ENCODE assay signal across 1 cellular context in genomic region chr19:58545286-58546068, GRCh38.
TF ChIP-seq lines count a peak whose summit lies in the region.

No MANE protein-coding gene starts in this region.

TF ChIP-seq in GM23338, 12 proteins besides CTCF, POLR2A, EP300 and RAD21:
- TF ChIP-seq JUNB (IDR thresholded peaks at IDR 0.05; ENCODE audit: unreplicated experiment) (no peak), POLR2AphosphoS5 (IDR thresholded peaks at IDR 0.05; ENCODE audit: low read depth) (no peak), EZH2 (IDR thresholded peaks at IDR 0.05; ENCODE audit: low read depth, unreplicated experiment) (no peak), STAT1 (IDR thresholded peaks at IDR 0.05; ENCODE audit: unreplicated experiment) (no peak), CREB1 (CRISPR knock-in tag; IDR thresholded peaks at IDR 0.05; ENCODE audit: low read depth) (no peak), ZNF331 (CRISPR knock-in tag; IDR thresholded peaks at IDR 0.05; ENCODE audit: low read depth) (no peak), EZH2phosphoT487 (IDR thresholded peaks at IDR 0.05; ENCODE audit: unreplicated experiment) (no peak), ZNF114 (CRISPR knock-in tag; IDR thresholded peaks at IDR 0.05) (no peak), NANOG (IDR thresholded peaks at IDR 0.05; ENCODE audit: borderline replicate concordance) (no peak)
- TF ChIP-seq, protein P1, sequence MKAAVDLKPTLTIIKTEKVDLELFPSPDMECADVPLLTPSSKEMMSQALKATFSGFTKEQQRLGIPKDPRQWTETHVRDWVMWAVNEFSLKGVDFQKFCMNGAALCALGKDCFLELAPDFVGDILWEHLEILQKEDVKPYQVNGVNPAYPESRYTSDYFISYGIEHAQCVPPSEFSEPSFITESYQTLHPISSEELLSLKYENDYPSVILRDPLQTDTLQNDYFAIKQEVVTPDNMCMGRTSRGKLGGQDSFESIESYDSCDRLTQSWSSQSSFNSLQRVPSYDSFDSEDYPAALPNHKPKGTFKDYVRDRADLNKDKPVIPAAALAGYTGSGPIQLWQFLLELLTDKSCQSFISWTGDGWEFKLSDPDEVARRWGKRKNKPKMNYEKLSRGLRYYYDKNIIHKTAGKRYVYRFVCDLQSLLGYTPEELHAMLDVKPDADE (IDR thresholded peaks at IDR 0.05): no peak
- TF ChIP-seq, protein P2, sequence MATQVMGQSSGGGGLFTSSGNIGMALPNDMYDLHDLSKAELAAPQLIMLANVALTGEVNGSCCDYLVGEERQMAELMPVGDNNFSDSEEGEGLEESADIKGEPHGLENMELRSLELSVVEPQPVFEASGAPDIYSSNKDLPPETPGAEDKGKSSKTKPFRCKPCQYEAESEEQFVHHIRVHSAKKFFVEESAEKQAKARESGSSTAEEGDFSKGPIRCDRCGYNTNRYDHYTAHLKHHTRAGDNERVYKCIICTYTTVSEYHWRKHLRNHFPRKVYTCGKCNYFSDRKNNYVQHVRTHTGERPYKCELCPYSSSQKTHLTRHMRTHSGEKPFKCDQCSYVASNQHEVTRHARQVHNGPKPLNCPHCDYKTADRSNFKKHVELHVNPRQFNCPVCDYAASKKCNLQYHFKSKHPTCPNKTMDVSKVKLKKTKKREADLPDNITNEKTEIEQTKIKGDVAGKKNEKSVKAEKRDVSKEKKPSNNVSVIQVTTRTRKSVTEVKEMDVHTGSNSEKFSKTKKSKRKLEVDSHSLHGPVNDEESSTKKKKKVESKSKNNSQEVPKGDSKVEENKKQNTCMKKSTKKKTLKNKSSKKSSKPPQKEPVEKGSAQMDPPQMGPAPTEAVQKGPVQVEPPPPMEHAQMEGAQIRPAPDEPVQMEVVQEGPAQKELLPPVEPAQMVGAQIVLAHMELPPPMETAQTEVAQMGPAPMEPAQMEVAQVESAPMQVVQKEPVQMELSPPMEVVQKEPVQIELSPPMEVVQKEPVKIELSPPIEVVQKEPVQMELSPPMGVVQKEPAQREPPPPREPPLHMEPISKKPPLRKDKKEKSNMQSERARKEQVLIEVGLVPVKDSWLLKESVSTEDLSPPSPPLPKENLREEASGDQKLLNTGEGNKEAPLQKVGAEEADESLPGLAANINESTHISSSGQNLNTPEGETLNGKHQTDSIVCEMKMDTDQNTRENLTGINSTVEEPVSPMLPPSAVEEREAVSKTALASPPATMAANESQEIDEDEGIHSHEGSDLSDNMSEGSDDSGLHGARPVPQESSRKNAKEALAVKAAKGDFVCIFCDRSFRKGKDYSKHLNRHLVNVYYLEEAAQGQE (IDR thresholded peaks at IDR 0.05; ENCODE audit: unreplicated experiment): no peak
- TF ChIP-seq, protein P3, sequence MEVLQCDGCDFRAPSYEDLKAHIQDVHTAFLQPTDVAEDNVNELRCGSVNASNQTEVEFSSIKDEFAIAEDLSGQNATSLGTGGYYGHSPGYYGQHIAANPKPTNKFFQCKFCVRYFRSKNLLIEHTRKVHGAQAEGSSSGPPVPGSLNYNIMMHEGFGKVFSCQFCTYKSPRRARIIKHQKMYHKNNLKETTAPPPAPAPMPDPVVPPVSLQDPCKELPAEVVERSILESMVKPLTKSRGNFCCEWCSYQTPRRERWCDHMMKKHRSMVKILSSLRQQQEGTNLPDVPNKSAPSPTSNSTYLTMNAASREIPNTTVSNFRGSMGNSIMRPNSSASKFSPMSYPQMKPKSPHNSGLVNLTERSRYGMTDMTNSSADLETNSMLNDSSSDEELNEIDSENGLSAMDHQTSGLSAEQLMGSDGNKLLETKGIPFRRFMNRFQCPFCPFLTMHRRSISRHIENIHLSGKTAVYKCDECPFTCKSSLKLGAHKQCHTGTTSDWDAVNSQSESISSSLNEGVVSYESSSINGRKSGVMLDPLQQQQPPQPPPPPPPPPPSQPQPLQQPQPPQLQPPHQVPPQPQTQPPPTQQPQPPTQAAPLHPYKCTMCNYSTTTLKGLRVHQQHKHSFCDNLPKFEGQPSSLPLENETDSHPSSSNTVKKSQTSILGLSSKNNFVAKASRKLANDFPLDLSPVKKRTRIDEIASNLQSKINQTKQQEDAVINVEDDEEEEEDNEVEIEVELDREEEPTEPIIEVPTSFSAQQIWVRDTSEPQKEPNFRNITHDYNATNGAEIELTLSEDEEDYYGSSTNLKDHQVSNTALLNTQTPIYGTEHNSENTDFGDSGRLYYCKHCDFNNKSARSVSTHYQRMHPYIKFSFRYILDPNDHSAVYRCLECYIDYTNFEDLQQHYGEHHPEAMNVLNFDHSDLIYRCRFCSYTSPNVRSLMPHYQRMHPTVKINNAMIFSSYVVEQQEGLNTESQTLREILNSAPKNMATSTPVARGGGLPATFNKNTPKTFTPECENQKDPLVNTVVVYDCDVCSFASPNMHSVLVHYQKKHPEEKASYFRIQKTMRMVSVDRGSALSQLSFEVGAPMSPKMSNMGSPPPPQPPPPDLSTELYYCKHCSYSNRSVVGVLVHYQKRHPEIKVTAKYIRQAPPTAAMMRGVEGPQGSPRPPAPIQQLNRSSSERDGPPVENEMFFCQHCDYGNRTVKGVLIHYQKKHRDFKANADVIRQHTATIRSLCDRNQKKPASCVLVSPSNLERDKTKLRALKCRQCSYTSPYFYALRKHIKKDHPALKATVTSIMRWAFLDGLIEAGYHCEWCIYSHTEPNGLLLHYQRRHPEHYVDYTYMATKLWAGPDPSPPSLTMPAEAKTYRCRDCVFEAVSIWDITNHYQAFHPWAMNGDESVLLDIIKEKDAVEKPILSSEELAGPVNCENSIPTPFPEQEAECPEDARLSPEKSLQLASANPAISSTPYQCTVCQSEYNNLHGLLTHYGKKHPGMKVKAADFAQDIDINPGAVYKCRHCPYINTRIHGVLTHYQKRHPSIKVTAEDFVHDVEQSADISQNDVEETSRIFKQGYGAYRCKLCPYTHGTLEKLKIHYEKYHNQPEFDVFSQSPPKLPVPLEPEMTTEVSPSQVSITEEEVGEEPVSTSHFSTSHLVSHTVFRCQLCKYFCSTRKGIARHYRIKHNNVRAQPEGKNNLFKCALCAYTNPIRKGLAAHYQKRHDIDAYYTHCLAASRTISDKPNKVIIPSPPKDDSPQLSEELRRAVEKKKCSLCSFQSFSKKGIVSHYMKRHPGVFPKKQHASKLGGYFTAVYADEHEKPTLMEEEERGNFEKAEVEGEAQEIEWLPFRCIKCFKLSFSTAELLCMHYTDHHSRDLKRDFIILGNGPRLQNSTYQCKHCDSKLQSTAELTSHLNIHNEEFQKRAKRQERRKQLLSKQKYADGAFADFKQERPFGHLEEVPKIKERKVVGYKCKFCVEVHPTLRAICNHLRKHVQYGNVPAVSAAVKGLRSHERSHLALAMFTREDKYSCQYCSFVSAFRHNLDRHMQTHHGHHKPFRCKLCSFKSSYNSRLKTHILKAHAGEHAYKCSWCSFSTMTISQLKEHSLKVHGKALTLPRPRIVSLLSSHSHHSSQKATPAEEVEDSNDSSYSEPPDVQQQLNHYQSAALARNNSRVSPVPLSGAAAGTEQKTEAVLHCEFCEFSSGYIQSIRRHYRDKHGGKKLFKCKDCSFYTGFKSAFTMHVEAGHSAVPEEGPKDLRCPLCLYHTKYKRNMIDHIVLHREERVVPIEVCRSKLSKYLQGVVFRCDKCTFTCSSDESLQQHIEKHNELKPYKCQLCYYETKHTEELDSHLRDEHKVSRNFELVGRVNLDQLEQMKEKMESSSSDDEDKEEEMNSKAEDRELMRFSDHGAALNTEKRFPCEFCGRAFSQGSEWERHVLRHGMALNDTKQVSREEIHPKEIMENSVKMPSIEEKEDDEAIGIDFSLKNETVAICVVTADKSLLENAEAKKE (CRISPR knock-in tag; IDR thresholded peaks at IDR 0.05): no peak
TF ChIP-seq in GM23338: peak in this region for 0.
